ENCODE assay signal across 8 cellular contexts in genomic region chr19:4058696-4059492, GRCh38. TPM values are rescaled to one million over a fixed set of nuclear protein-coding genes. Genes with fewer than 3 reads are reported as not detected.
DNase-seq lines count a peak whose midpoint lies in the region; ATAC-seq and TF ChIP-seq lines count a peak whose summit lies in the region.

No MANE protein-coding gene starts in this region.

- H3K4me1 Mint-ChIP-seq in memory B cell, result peaks cover 19% of the 10 kb centered on the region

- H3K27ac Mint-ChIP-seq in memory B cell, result peak overlapping the region; percentile 93

- peaks cover 12 to 15% of the 10 kb centered on the region in 2 donors for H3K36me3 ChIP-seq in thyroid gland

- H3K27me3 ChIP-seq in thyroid gland, result no peaks in the 10 kb centered on the region

- no peak for TF ChIP-seq CTCF in choroid plexus epithelial cell (conservative IDR thresholded peaks at IDR 0.05; ENCODE audit: low read depth, low read length)
- TF ChIP-seq CTCF in thyroid gland (IDR thresholded peaks at IDR 0.05), result no peak

- H3K4me3 ChIP-seq in choroid plexus epithelial cell (ENCODE audit: low read depth, low read length) (peak overlapping the region; percentile 17), thyroid gland (replicated peaks in 1 of 3) (peak overlapping the region in 1 of 3 donors; percentile 14)

- H3K9me3 Mint-ChIP-seq in memory B cell, result no peaks in the 10 kb centered on the region

- peaks cover 48 to 63% of the 10 kb centered on the region in 2 donors for H3K4me1 ChIP-seq in thyroid gland

- H3K9me3 ChIP-seq in thyroid gland, result no peaks in the 10 kb centered on the region

- 68 to 90% methylated on average over 10 to 14 of the region's 32 CpGs for WGBS in thyroid gland, 2 donors

- intact Hi-C loops in thyroid gland (cut with DNase I), result no loop called here

- DNase-seq in NCI-H2171 treated with DMSO at 0.1 percent for 48 hours (lab: John Stamatoyannopoulos, UW) (peak; percentile 27), NCI-H2171 (lab: John Stamatoyannopoulos, UW) (no peak), choroid plexus epithelial cell (ENCODE audit: low read depth) (no peak), memory B cell (ENCODE audit: low spot score in 2 of 2) (no peak), thyroid gland (no peak), CD1c-positive myeloid dendritic cell (ENCODE audit: extremely low spot score) (no peak), SW480 (ENCODE audit: low spot score) (no peak)

- no peak for TF ChIP-seq POLR2A in thyroid gland (IDR thresholded peaks at IDR 0.05)

- H3K4me3 Mint-ChIP-seq in memory B cell, result peak overlapping the region; percentile 84

- H3K27me3 Mint-ChIP-seq in memory B cell, result no peaks in the 10 kb centered on the region

- peaks cover 6% of the 10 kb centered on the region for H3K36me3 Mint-ChIP-seq in memory B cell

- peak overlapping the region; percentile 60 to 98 (median 89) for H3K27ac ChIP-seq in thyroid gland

- no peak for ATAC-seq in memory B cell (ENCODE audit: low read depth)
- no peak for ATAC-seq in GM21576 (IDR thresholded peaks at IDR 0.05; ENCODE audit: unreplicated experiment)

RNA-seq across cellular contexts. Expression of gene ZBTB7A, which starts 7.8 kb away (rescaled TPM):
- 10 to 100 TPM; 45.3 to 85.3 (median 54.9) TPM for total RNA-seq in thyroid gland

RNA-seq across cellular contexts. Expression of gene PIAS4, which starts 51.4 kb away (rescaled TPM):
- total RNA-seq in thyroid gland, result 10 to 100 TPM; 14.7 to 32.3 (median 16.0) TPM
